ENCODE assay signal across 9 cellular contexts in genomic region chr1:198497326-198498220, GRCh38. TPM values are rescaled to one million over a fixed set of nuclear protein-coding genes. Genes with fewer than 3 reads are reported as not detected.
DNase-seq lines count a peak whose midpoint lies in the region; ATAC-seq and TF ChIP-seq lines count a peak whose summit lies in the region.
"Had no signal": no experiment of that assay in that cellular context is flagged by ENCODE, and none has a peak within 500 bp of the region (broad histone marks: within the 10 kb centered on the region; RNA-seq: fewer than 3 reads in every experiment).

No MANE protein-coding gene starts in this region.

- ATAC-seq in RWPE2 (ENCODE audit: low read depth) = peak; percentile 37; the same call in 2 of the 3 replicates
- ATAC-seq in foreskin keratinocyte = peak; percentile 43
- no peak for ATAC-seq in GM19467 (IDR thresholded peaks at IDR 0.05; ENCODE audit: unreplicated experiment)

- H3K4me3 ChIP-seq in breast epithelium = no peak overlapping the region
- no peak overlapping the region for H3K4me3 ChIP-seq in RWPE2 (ENCODE audit: severe bottlenecking)
- H3K4me3 ChIP-seq: BLaER1 treated with 17β-estradiol and CSF1 and Interleukin-3, amounts not matched to agents 10 nM and 100 nM had no signal

- H3K4me1 Mint-ChIP-seq in MCF 10A (ENCODE audit: insufficient read depth, unreplicated experiment) = peaks cover 43% of the 10 kb centered on the region

- TF ChIP-seq POLR2A in breast epithelium (IDR thresholded peaks at IDR 0.05) = no peak

- H3K27ac Mint-ChIP-seq in MCF 10A (ENCODE audit: low read depth, unreplicated experiment) = peak overlapping the region; percentile 40

- BruUV-seq in MCF 10A (replicated peaks; lab: Mats Ljungman, UMichigan) = no TSS peak

- no peaks in the 10 kb centered on the region for H3K27me3 ChIP-seq in breast epithelium
- no peaks in the 10 kb centered on the region for H3K27me3 ChIP-seq in RWPE2 (ENCODE audit: insufficient read depth, poor library complexity, severe bottlenecking)
- H3K27me3 ChIP-seq in foreskin keratinocyte = no peaks in the 10 kb centered on the region
- H3K27me3 ChIP-seq: BLaER1 treated with 17β-estradiol and CSF1 and Interleukin-3, amounts not matched to agents 10 nM and 100 nM had no signal

- H3K9me3 ChIP-seq in breast epithelium (no peaks in the 10 kb centered on the region), RWPE2 (ENCODE audit: severe bottlenecking) (no peaks in the 10 kb centered on the region)

- CTCF ChIA-PET in MCF 10A (lab: Yijun Ruan, JAX) = interaction anchor here (0.7 to 1.3 kb wide), 8 partner anchors 18 to 296 kb away, joined by 3 to 6 read pairs (median 3); no protein-coding TSS in a partner anchor

- H3K4me1 ChIP-seq in breast epithelium (no peaks in the 10 kb centered on the region), RWPE2 (ENCODE audit: insufficient read depth, poor library complexity, severe bottlenecking) (peaks cover 48% of the 10 kb centered on the region), foreskin keratinocyte (peaks cover 32% of the 10 kb centered on the region)

- H3K27me3 Mint-ChIP-seq in MCF 10A (ENCODE audit: insufficient read depth, unreplicated experiment) = no peaks in the 10 kb centered on the region

- intact Hi-C loops in MCF 10A (cut with micrococcal nuclease) (loop anchor here (5.0 kb wide), 1 partner anchor 170 kb away; no protein-coding TSS in a partner anchor), breast epithelium (cut with DNase I; ENCODE audit: low total_unique reads) (no loop called here)

- TF ChIP-seq CTCF in MCF 10A (IDR thresholded peaks at IDR 0.05; ENCODE audit: unreplicated experiment) (no peak), breast epithelium (IDR thresholded peaks at IDR 0.05) (no peak), RWPE2 (IDR thresholded peaks at IDR 0.05; ENCODE audit: poor library complexity, severe bottlenecking) (no peak), foreskin keratinocyte (conservative IDR thresholded peaks at IDR 0.05) (no peak)

- DNase-seq in MCF 10A (ENCODE audit: unreplicated experiment) = peak; percentile 69
- DNase-seq in breast epithelium (ENCODE audit: low spot score in 2 of 2) = no peak
- no peak for DNase-seq in RWPE2 (ENCODE audit: low spot score)
- DNase-seq in foreskin keratinocyte = peak in 1 of 2 donors; percentile 46
- DNase-seq in NCI-H1930 (lab: John Stamatoyannopoulos, UW) = no peak
- DNase-seq in NCI-H2227 (lab: John Stamatoyannopoulos, UW; ENCODE audit: unreplicated experiment) = no peak

- POLR2A ChIA-PET in MCF 10A (lab: Yijun Ruan, JAX) = interaction anchor here (0.5 to 4.6 kb wide), 12 partner anchors 10 to 1095 kb away, joined by 3 to 42 read pairs (median 4); no protein-coding TSS in a partner anchor

- H3K36me3 ChIP-seq in breast epithelium = no peaks in the 10 kb centered on the region
- no peaks in the 10 kb centered on the region for H3K36me3 ChIP-seq in RWPE2 (ENCODE audit: low read depth)
- H3K36me3 ChIP-seq: BLaER1 treated with 17β-estradiol and CSF1 and Interleukin-3, amounts not matched to agents 10 nM and 100 nM had no signal

- H3K9me3 Mint-ChIP-seq in MCF 10A (ENCODE audit: unreplicated experiment) = peaks cover 7% of the 10 kb centered on the region

- H3K36me3 Mint-ChIP-seq in MCF 10A (ENCODE audit: insufficient read depth, unreplicated experiment) = no peaks in the 10 kb centered on the region

- peak overlapping the region; percentile 5 for H3K4me3 Mint-ChIP-seq in MCF 10A (ENCODE audit: unreplicated experiment)

- H3K27ac ChIP-seq in breast epithelium (no peak overlapping the region), RWPE2 (ENCODE audit: poor library complexity, severe bottlenecking) (peak overlapping the region; percentile 53), foreskin keratinocyte (no peak overlapping the region), temporal lobe (ENCODE audit: low read depth, low read length) (peak overlapping the region; percentile 2)

RNA-seq across cellular contexts. Expression of gene ATP6V1G3, which starts 42.9 kb away (rescaled TPM):
- not detected in 2 replicates for total RNA-seq in MCF 10A (2022)
- not detected for total RNA-seq in breast epithelium
- total RNA-seq in foreskin keratinocyte = not detected in 2 replicates
- polyA plus RNA-seq in foreskin keratinocyte = not detected in 2 replicates
- total RNA-seq in temporal lobe = not detected

Comparison
In these comparisons a context has a peak if more than half of its experiments do, and no peak if none do; other contexts are left out.
1. H3K27ac ChIP-seq: peak in RWPE2 (single experiment) and temporal lobe (single experiment); none in breast epithelium (0 of 2) and foreskin keratinocyte (single experiment).